Comparison of ENCODE assay signal across 29 cellular contexts in the genomic region with DNA sequence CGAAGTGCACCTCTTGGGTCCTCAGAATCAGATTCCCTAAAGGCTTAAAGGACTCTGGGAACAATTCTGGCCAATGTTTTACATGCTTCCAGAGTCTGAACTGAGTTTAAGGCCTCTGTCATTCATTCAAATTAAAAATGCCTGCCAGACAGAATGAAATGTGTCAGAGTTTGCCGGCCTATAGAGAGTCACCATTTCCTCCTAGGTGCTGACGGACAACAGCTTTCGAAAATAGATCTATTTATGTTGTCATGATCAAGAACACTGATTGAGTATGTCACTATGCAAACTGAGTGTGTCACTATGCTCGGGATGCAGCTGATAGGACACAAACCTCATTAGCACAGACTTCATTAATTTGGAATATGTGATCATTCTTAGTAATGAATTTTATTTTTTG.
"Had no signal": no experiment of that assay in that cellular context is flagged by ENCODE, and none has a peak within 500 bp of the region (broad histone marks: within the 10 kb centered on the region; RNA-seq: fewer than 3 reads in every experiment).

No MANE protein-coding gene starts in this region.

- H3K4me1 ChIP-seq: colonic mucosa, gastrocnemius medialis, gastroesophageal sphincter had no signal

- ATAC-seq: effector memory CD8-positive, alpha-beta T cell; esophagus mucosa; foreskin keratinocyte; gastrocnemius medialis; gastroesophageal sphincter; heart left ventricle; heart right ventricle had no signal

- FAIRE-seq: colon, endometrium, endothelial cell of umbilical vein, frontal cortex had no signal

- H3K27me3 Mint-ChIP-seq: dendritic cell treated with granulocyte-macrophage colony-stimulating factor and Interleukin-4, amounts not matched to agents 40 ng/mL and 50 ng/mL, for 4 days had no signal

- DNase-seq: colonic mucosa; cortex of kidney; dermis blood vessel endothelial cell; dorsolateral prefrontal cortex; effector CD4-positive, alpha-beta T cell; effector CD8-positive, alpha-beta T cell; effector memory CD4-positive, alpha-beta T cell; effector memory CD8-positive, alpha-beta T cell; endodermal cell; erythroblast; esophagus squamous epithelium; foreskin fibroblast; foreskin keratinocyte; foreskin melanocyte; gastrocnemius medialis; glutamatergic neuron; head of caudate nucleus; heart left ventricle; heart right ventricle had no signal

- H3K27ac Mint-ChIP-seq: dendritic cell treated with granulocyte-macrophage colony-stimulating factor and Interleukin-4, amounts not matched to agents 40 ng/mL and 50 ng/mL, for 4 days; effector memory CD8-positive, alpha-beta T cell; endodermal cell had no signal

- H3K27ac ChIP-seq: colonic mucosa, coronary artery, dorsolateral prefrontal cortex, epithelial cell of prostate, esophagus muscularis mucosa, esophagus squamous epithelium, foreskin keratinocyte, gastrocnemius medialis, gastroesophageal sphincter, heart left ventricle, heart right ventricle had no signal

- H3K27me3 ChIP-seq: colonic mucosa, esophagus muscularis mucosa, esophagus squamous epithelium, foreskin keratinocyte, gastrocnemius medialis, gastroesophageal sphincter, heart left ventricle had no signal

- H3K36me3 ChIP-seq: colonic mucosa, esophagus muscularis mucosa, esophagus squamous epithelium, gastrocnemius medialis, gastroesophageal sphincter, heart left ventricle, heart right ventricle had no signal

- H3K9me3 Mint-ChIP-seq: dendritic cell treated with granulocyte-macrophage colony-stimulating factor and Interleukin-4, amounts not matched to agents 40 ng/mL and 50 ng/mL, for 4 days; effector memory CD8-positive, alpha-beta T cell; endodermal cell had no signal

- H3K4me1 Mint-ChIP-seq: endodermal cell had no signal

- H3K4me3 Mint-ChIP-seq: dendritic cell treated with granulocyte-macrophage colony-stimulating factor and Interleukin-4, amounts not matched to agents 40 ng/mL and 50 ng/mL, for 4 days; effector memory CD8-positive, alpha-beta T cell; endodermal cell had no signal

- H3K4me3 ChIP-seq: colonic mucosa, coronary artery, dorsolateral prefrontal cortex, esophagus muscularis mucosa, esophagus squamous epithelium, gastrocnemius medialis, gastroesophageal sphincter, heart left ventricle, heart right ventricle had no signal

- H3K9me3 ChIP-seq: colonic mucosa, esophagus muscularis mucosa, esophagus squamous epithelium, gastrocnemius medialis, gastroesophageal sphincter, heart left ventricle, heart right ventricle had no signal
